25 cellular contexts compared by ENCODE assay signal in genomic region chr6:25371037-25371347, GRCh38.
A peak's percentile ranks its signal among the peaks of the same experiment; 100 is the strongest.
DNase-seq lines count a peak whose midpoint lies in the region; FAIRE-seq and TF ChIP-seq lines count a peak whose summit lies in the region.
"Had no signal": no experiment of that assay in that cellular context is flagged by ENCODE, and none has a peak within 500 bp of the region (broad histone marks: within the 10 kb centered on the region; RNA-seq: fewer than 3 reads in every experiment).

No MANE protein-coding gene starts in this region.

- TF ChIP-seq CTCF in OCI-LY1 (IDR thresholded peaks at IDR 0.05; ENCODE audit: low read length) (no peak), astrocyte (IDR thresholded peaks at IDR 0.05; ENCODE audit: insufficient read depth, low read depth, low read length) (no peak)

- no peaks in the 10 kb centered on the region for H3K27me3 Mint-ChIP-seq in activated CD4-positive, alpha-beta memory T cell treated with anti-CD3 and anti-CD28 coated beads for 36 hours
- H3K27me3 Mint-ChIP-seq in activated CD4-positive, alpha-beta memory T cell treated with anti-CD3 and anti-CD28 coated beads, Interleukin-2, amount 10 ng/mL, durations not matched to agents 7 days and 5 days = no peaks in the 10 kb centered on the region
- no peaks in the 10 kb centered on the region for H3K27me3 Mint-ChIP-seq in CD4-positive, alpha-beta memory T cell
- no peaks in the 10 kb centered on the region for H3K27me3 Mint-ChIP-seq in astrocyte (ENCODE audit: low read depth, unreplicated experiment)
- H3K27me3 Mint-ChIP-seq: activated CD4-positive, alpha-beta T cell treated with anti-CD3 and anti-CD28 coated beads, Interleukin-2, amount 10 ng/mL, durations not matched to agents 7 days and 5 days; B cell had no signal

- no peak overlapping the region for H3K4me3 ChIP-seq in CD4-positive, alpha-beta memory T cell (ENCODE audit: low read length in 2 of 2)
- no peak overlapping the region for H3K4me3 ChIP-seq in OCI-LY1 (ENCODE audit: low read depth, low read length, poor library complexity, severe bottlenecking)
- H3K4me3 ChIP-seq in astrocyte (ENCODE audit: insufficient read depth, low read depth, low read length) = no peak overlapping the region
- H3K4me3 ChIP-seq: body of pancreas, left lung, SJSA1 had no signal

- H3K4me2 ChIP-seq in OCI-LY1 (ENCODE audit: low read length) (peak overlapping the region; percentile 72), astrocyte (ENCODE audit: low read length) (no peak overlapping the region)

- intact Hi-C loops in activated CD4-positive, alpha-beta memory T cell treated with anti-CD3 and anti-CD28 coated beads for 36 hours (cut with micrococcal nuclease) = loop anchor here (2.0 kb wide), 2 partner anchors 18 to 92 kb away; partner anchors contain the start of gene CARMIL1
- intact Hi-C loops in CD4-positive, alpha-beta memory T cell (cut with micrococcal nuclease) = loop anchor here (5.0 kb wide), 1 partner anchor 101 kb away; no protein-coding TSS in a partner anchor

- H3K36me3 ChIP-seq in CD4-positive, alpha-beta memory T cell (ENCODE audit: insufficient read depth, low read length) = no peaks in the 10 kb centered on the region
- H3K36me3 ChIP-seq in OCI-LY1 (ENCODE audit: insufficient read depth, low read length) (no peaks in the 10 kb centered on the region), astrocyte (ENCODE audit: insufficient read depth, low read length) (no peaks in the 10 kb centered on the region)
- H3K36me3 ChIP-seq: left lung, SJSA1 had no signal

- H3K27ac ChIP-seq in CD4-positive, alpha-beta memory T cell (ENCODE audit: low read depth, low read length) = no peak overlapping the region
- H3K27ac ChIP-seq in OCI-LY1 (ENCODE audit: low read depth, low read length, poor library complexity, severe bottlenecking) (peak overlapping the region; percentile 90), astrocyte (ENCODE audit: low read depth, low read length) (no peak overlapping the region)
- H3K27ac ChIP-seq: left lung, SJSA1 had no signal

- H3K27me3 ChIP-seq in CD4-positive, alpha-beta memory T cell (ENCODE audit: insufficient read depth, low read length) = no peaks in the 10 kb centered on the region
- H3K27me3 ChIP-seq in OCI-LY1 (ENCODE audit: insufficient read depth, low read length) (no peaks in the 10 kb centered on the region), astrocyte (ENCODE audit: insufficient read depth, low read length) (no peaks in the 10 kb centered on the region)
- H3K27me3 ChIP-seq: body of pancreas, left lung, SJSA1 had no signal

- CTCF ChIA-PET in activated CD4-positive, alpha-beta memory T cell treated with anti-CD3 and anti-CD28 coated beads for 36 hours (lab: Charles Lee) = interaction anchor here (1.2 to 2.1 kb wide), 3 partner anchors 105 to 147 kb away, joined by 5 to 8 read pairs (median 5); no protein-coding TSS in a partner anchor
- CTCF ChIA-PET in activated CD4-positive, alpha-beta memory T cell treated with anti-CD3 and anti-CD28 coated beads, Interleukin-2, amount 10 ng/mL, durations not matched to agents 7 days and 5 days (lab: Charles Lee) = interaction anchor here (0.5 to 1.3 kb wide), 3 partner anchors 16 to 177 kb away, joined by 3 read pairs; no protein-coding TSS in a partner anchor
- CTCF ChIA-PET in CD4-positive, alpha-beta memory T cell (lab: Charles Lee; ENCODE audit: partially characterized antibody) = interaction anchor here (2.5 kb wide), 1 partner anchor 105 kb away, joined by 15 read pairs; no protein-coding TSS in a partner anchor

- no peaks in the 10 kb centered on the region for H3F3A ChIP-seq in OCI-LY1 (ENCODE audit: insufficient read depth, low read length)

- peaks cover 49% of the 10 kb centered on the region for H3K4me1 ChIP-seq in CD4-positive, alpha-beta memory T cell (ENCODE audit: insufficient read depth, low read length)
- H3K4me1 ChIP-seq in OCI-LY1 (ENCODE audit: insufficient read depth, low read length, severe bottlenecking) (peaks cover 59% of the 10 kb centered on the region), astrocyte (ENCODE audit: insufficient read depth, low read length) (peaks cover 3% of the 10 kb centered on the region)

- DNase-seq in activated CD4-positive, alpha-beta memory T cell treated with anti-CD3 and anti-CD28 coated beads for 36 hours = no peak
- no peak for DNase-seq in activated CD4-positive, alpha-beta memory T cell treated with anti-CD3 and anti-CD28 coated beads, Interleukin-2, amount 10 ng/mL, durations not matched to agents 7 days and 5 days
- no peak for DNase-seq in CD4-positive, alpha-beta memory T cell
- DNase-seq in astrocyte (ENCODE audit: low read depth) = no peak
- no peak for DNase-seq in DMS153 (lab: John Stamatoyannopoulos, UW)
- DNase-seq in 8988T = no peak
- no peak for DNase-seq in D341Med (ENCODE audit: low spot score)
- DNase-seq: activated CD4-positive, alpha-beta T cell treated with anti-CD3 and anti-CD28 coated beads, Interleukin-2, amount 10 ng/mL, durations not matched to agents 7 days and 5 days; body of pancreas; Calu3; GOT3; Kasumi-1; left lung; mesenchymal stem cell; MV-4-11; NCI-H2107; NCI-H446; posterior cingulate gyrus; right cardiac atrium; RPMI8226; trophoblast cell had no signal

- FAIRE-seq in astrocyte (lab: Jason Lieb, UNC) = no peak
- FAIRE-seq: HepG2 had no signal

- H3K27ac Mint-ChIP-seq in activated CD4-positive, alpha-beta memory T cell treated with anti-CD3 and anti-CD28 coated beads for 36 hours = peak overlapping the region; percentile 53
- no peak overlapping the region for H3K27ac Mint-ChIP-seq in activated CD4-positive, alpha-beta memory T cell treated with anti-CD3 and anti-CD28 coated beads, Interleukin-2, amount 10 ng/mL, durations not matched to agents 7 days and 5 days
- peak overlapping the region in 1 of 7 donors; percentile 74 for H3K27ac Mint-ChIP-seq in CD4-positive, alpha-beta memory T cell
- peak overlapping the region; percentile 21 for H3K27ac Mint-ChIP-seq in astrocyte (ENCODE audit: unreplicated experiment)
- H3K27ac Mint-ChIP-seq: B cell had no signal

- peaks cover 55% of the 10 kb centered on the region for H3K79me2 ChIP-seq in OCI-LY1 (ENCODE audit: insufficient read depth, low read length)
- H3K79me2 ChIP-seq in astrocyte (ENCODE audit: insufficient read depth, low read length) = no peaks in the 10 kb centered on the region

- peaks cover 14% of the 10 kb centered on the region for H3K9me3 Mint-ChIP-seq in activated CD4-positive, alpha-beta memory T cell treated with anti-CD3 and anti-CD28 coated beads for 36 hours
- H3K9me3 Mint-ChIP-seq in activated CD4-positive, alpha-beta memory T cell treated with anti-CD3 and anti-CD28 coated beads, Interleukin-2, amount 10 ng/mL, durations not matched to agents 7 days and 5 days = peaks cover 13% of the 10 kb centered on the region
- peaks cover 6 to 22% (median 17%) of the 10 kb centered on the region in 8 donors for H3K9me3 Mint-ChIP-seq in CD4-positive, alpha-beta memory T cell
- peaks cover 11% of the 10 kb centered on the region for H3K9me3 Mint-ChIP-seq in astrocyte (ENCODE audit: unreplicated experiment)

- peaks cover 61% of the 10 kb centered on the region for H3K4me1 Mint-ChIP-seq in activated CD4-positive, alpha-beta memory T cell treated with anti-CD3 and anti-CD28 coated beads for 36 hours (ENCODE audit: low read depth)
- peaks cover 58% of the 10 kb centered on the region for H3K4me1 Mint-ChIP-seq in activated CD4-positive, alpha-beta memory T cell treated with anti-CD3 and anti-CD28 coated beads, Interleukin-2, amount 10 ng/mL, durations not matched to agents 7 days and 5 days
- peaks cover 44 to 86% (median 62%) of the 10 kb centered on the region in 4 donors for H3K4me1 Mint-ChIP-seq in CD4-positive, alpha-beta memory T cell
- H3K4me1 Mint-ChIP-seq in astrocyte (ENCODE audit: low read depth, unreplicated experiment) = peaks cover 40% of the 10 kb centered on the region

- peak overlapping the region; percentile 12 for H3K4me3 Mint-ChIP-seq in activated CD4-positive, alpha-beta memory T cell treated with anti-CD3 and anti-CD28 coated beads for 36 hours
- no peak overlapping the region for H3K4me3 Mint-ChIP-seq in activated CD4-positive, alpha-beta memory T cell treated with anti-CD3 and anti-CD28 coated beads, Interleukin-2, amount 10 ng/mL, durations not matched to agents 7 days and 5 days
- H3K4me3 Mint-ChIP-seq in CD4-positive, alpha-beta memory T cell = peak overlapping the region in 7 of 8 donors; percentile 22 to 87 (median 56)
- H3K4me3 Mint-ChIP-seq in astrocyte (ENCODE audit: unreplicated experiment) = no peak overlapping the region
- H3K4me3 Mint-ChIP-seq: activated CD4-positive, alpha-beta T cell treated with anti-CD3 and anti-CD28 coated beads, Interleukin-2, amount 10 ng/mL, durations not matched to agents 7 days and 5 days; B cell had no signal

- H3K9ac ChIP-seq in OCI-LY1 (ENCODE audit: low read length) (no peak overlapping the region), astrocyte (ENCODE audit: low read length) (no peak overlapping the region)

- H4K20me1 ChIP-seq in OCI-LY1 (ENCODE audit: insufficient read depth, low read length) (no peaks in the 10 kb centered on the region), astrocyte (ENCODE audit: insufficient read depth, low read length) (no peaks in the 10 kb centered on the region)

- POLR2A ChIA-PET in activated CD4-positive, alpha-beta memory T cell treated with anti-CD3 and anti-CD28 coated beads for 36 hours (lab: Charles Lee) = interaction anchor here (0.6 kb wide), 1 partner anchor 205 kb away, joined by 5 read pairs; no protein-coding TSS in a partner anchor
- POLR2A ChIA-PET in activated CD4-positive, alpha-beta memory T cell treated with anti-CD3 and anti-CD28 coated beads, Interleukin-2, amount 10 ng/mL, durations not matched to agents 7 days and 5 days (lab: Charles Lee) = interaction anchor here (2.1 kb wide), 1 partner anchor 33 kb away, joined by 17 read pairs; no protein-coding TSS in a partner anchor
- POLR2A ChIA-PET in CD4-positive, alpha-beta memory T cell (lab: Charles Lee; ENCODE audit: partially characterized antibody) = interaction anchor here (1.6 to 6.8 kb wide), 2 partner anchors 34 to 38 kb away, joined by 3 to 51 read pairs; no protein-coding TSS in a partner anchor

- H3K9me2 ChIP-seq in OCI-LY1 (ENCODE audit: low read depth, low read length) = no peaks in the 10 kb centered on the region

- no peak overlapping the region for H2AFZ ChIP-seq in OCI-LY1 (ENCODE audit: low read length)
- no peak overlapping the region for H2AFZ ChIP-seq in astrocyte (ENCODE audit: low read depth, low read length)

- H3K36me3 Mint-ChIP-seq in activated CD4-positive, alpha-beta memory T cell treated with anti-CD3 and anti-CD28 coated beads for 36 hours = peaks cover 9% of the 10 kb centered on the region
- peaks cover 17% of the 10 kb centered on the region for H3K36me3 Mint-ChIP-seq in activated CD4-positive, alpha-beta memory T cell treated with anti-CD3 and anti-CD28 coated beads, Interleukin-2, amount 10 ng/mL, durations not matched to agents 7 days and 5 days (ENCODE audit: low read depth)
- H3K36me3 Mint-ChIP-seq in CD4-positive, alpha-beta memory T cell = peaks cover 5 to 12% of the 10 kb centered on the region in 2 donors
- H3K36me3 Mint-ChIP-seq in astrocyte (ENCODE audit: low read depth, unreplicated experiment) = peaks cover 5% of the 10 kb centered on the region

- no peaks in the 10 kb centered on the region for H3K9me3 ChIP-seq in CD4-positive, alpha-beta memory T cell (ENCODE audit: control insufficient read depth in 1 of 2, low read length in 2 of 2)
- H3K9me3 ChIP-seq in OCI-LY1 (ENCODE audit: low read length) = no peaks in the 10 kb centered on the region
- H3K9me3 ChIP-seq in astrocyte (ENCODE audit: insufficient read depth, low read depth, low read length) = no peaks in the 10 kb centered on the region
- H3K9me3 ChIP-seq: body of pancreas, SJSA1 had no signal

Comparison
In these comparisons a context has a peak if more than half of its experiments do, and no peak if none do; other contexts are left out.
1. H3K4me3 Mint-ChIP-seq: peak in activated CD4-positive, alpha-beta memory T cell treated with anti-CD3 and anti-CD28 coated beads for 36 hours (single experiment) and CD4-positive, alpha-beta memory T cell (7 of 8); none in activated CD4-positive, alpha-beta memory T cell treated with anti-CD3 and anti-CD28 coated beads, Interleukin-2, amount 10 ng/mL, durations not matched to agents 7 days and 5 days (single experiment) and astrocyte (single experiment).